ENCODE assay signal across 8 cellular contexts in genomic region chr3:70550723-70551319, GRCh38.
DNase-seq lines count a peak whose midpoint lies in the region; ATAC-seq, FAIRE-seq and TF ChIP-seq lines count a peak whose summit lies in the region.

No MANE protein-coding gene starts in this region.

- H4K20me1 ChIP-seq in GM12878 (ENCODE audit: control insufficient read depth, insufficient read depth): no peaks in the 10 kb centered on the region

- 10% methylated on average over 9 of the region's 9 CpGs for WGBS in GM12878 (ENCODE audit: insufficient coverage, insufficient replicate concordance, low lambda C conversion rate, missing lambda C conversion rate)

- RAD21 ChIA-PET in GM12878 (lab: Charles Lee; ENCODE audit: unreplicated experiment): interaction anchor here (0.6 to 1.5 kb wide), 9 partner anchors 100 to 1130 kb away, joined by 3 to 8 read pairs (median 4); no protein-coding TSS in a partner anchor

- FAIRE-seq in GM12878 (lab: Jason Lieb, UNC): no peak

- ATAC-seq in GM21367 (IDR thresholded peaks at IDR 0.05; ENCODE audit: unreplicated experiment): peak; percentile 85
- peak; percentile 93 for ATAC-seq in GM12878
- ATAC-seq in GM19023 (IDR thresholded peaks at IDR 0.05; ENCODE audit: unreplicated experiment): no peak

- SMC1A ChIA-PET in GM12878 (lab: Charles Lee; ENCODE audit: uncharacterized antibody, unreplicated experiment): interaction anchor here (0.9 to 1.5 kb wide), 4 partner anchors 18 to 1130 kb away, joined by 3 to 7 read pairs (median 4); no protein-coding TSS in a partner anchor

- no peak overlapping the region for H2AFZ ChIP-seq in GM12878 (ENCODE audit: control insufficient read depth, low read depth, low read length)

- H3K4me1 ChIP-seq in GM12878 (ENCODE audit: control insufficient read depth, insufficient read depth, low read length): no peaks in the 10 kb centered on the region

- TF ChIP-seq CTCF in GM12878 (IDR thresholded peaks at IDR 0.05 in 2 of 3, conservative IDR thresholded peaks at IDR 0.05 in 1 of 3; ENCODE audit: control insufficient read depth in 2 of 3, extremely low read depth in 1 of 3, insufficient read depth in 1 of 3, low read depth in 3 of 3, low read length in 3 of 3): peak; percentile 56 to 71 (median 57)

- CTCF ChIA-PET in GM12878 (lab: Yijun Ruan, JAX): interaction anchor here (0.6 to 2.9 kb wide), 21 partner anchors 9 to 1137 kb away, joined by 3 to 21 read pairs (median 5); no protein-coding TSS in a partner anchor

- TF ChIP-seq RAD21 in Ishikawa (IDR thresholded peaks at IDR 0.05; ENCODE audit: low read depth) (peak; percentile 75), GM12878 (IDR thresholded peaks at IDR 0.05; ENCODE audit: insufficient read depth, low read depth, low read length) (peak; percentile 67)

- H3K4me2 ChIP-seq in GM12878 (ENCODE audit: control insufficient read depth, insufficient read depth): no peak overlapping the region

- H3K9ac ChIP-seq in GM12878 (ENCODE audit: control insufficient read depth, insufficient read depth, low read length): no peak overlapping the region

- H3K4me3 ChIP-seq in GM12878: no peak overlapping the region

- DNase-seq in DMS53 (lab: John Stamatoyannopoulos, UW): peak; percentile 55
- DNase-seq in T-helper 9 cell: peak; percentile 70
- DNase-seq in GM12878 (ENCODE audit: low read depth, low spot score): no peak
- peak; percentile 78 for DNase-seq in left kidney (ENCODE audit: low read depth, low spot score)
- DNase-seq in stimulated activated CD8-positive, alpha-beta memory T cell treated with anti-CD3 and anti-CD28 coated beads, Interleukin-12 subunit alpha, Interleukin-12 subunit beta, amount 100 ng/mL, for 1 hour (ENCODE audit: low read depth): peak; percentile 62

- no peak for TF ChIP-seq POLR2A in GM12878 (IDR thresholded peaks at IDR 0.05; ENCODE audit: low read depth, low read length)

- POLR2A ChIA-PET in GM12878 (lab: Charles Lee): no interaction called here

- TF ChIP-seq EP300 in Ishikawa (IDR thresholded peaks at IDR 0.05; ENCODE audit: borderline replicate concordance) (no peak), GM12878 (IDR thresholded peaks at IDR 0.05; ENCODE audit: borderline replicate concordance in 1 of 2, control insufficient read depth in 1 of 2, low read depth in 2 of 2, low read length in 2 of 2) (no peak)

- intact Hi-C loops in GM12878 (cut with micrococcal nuclease; ENCODE audit: unreplicated experiment): loop anchor here (2.0 to 5.0 kb wide), 3 partner anchors 516 to 1102 kb away; no protein-coding TSS in a partner anchor

- no peak overlapping the region for H3K27ac ChIP-seq in GM12878 (ENCODE audit: control insufficient read depth, insufficient read depth)

- H3K27me3 ChIP-seq in GM12878 (replicated peaks in 1 of 2; ENCODE audit: control insufficient read depth in 2 of 2, insufficient read depth in 2 of 2, low read length in 1 of 2): no peaks in the 10 kb centered on the region

- no peaks in the 10 kb centered on the region for H3K79me2 ChIP-seq in GM12878 (ENCODE audit: control insufficient read depth, insufficient read depth, low read length)

- H3K36me3 ChIP-seq in GM12878 (ENCODE audit: control insufficient read depth in 2 of 2, insufficient read depth in 2 of 2, low read length in 1 of 2): no peaks in the 10 kb centered on the region

- in situ Hi-C loops in GM12878 (cut with MboI): loop anchor here (10.0 kb wide), 1 partner anchor 1104 kb away; no protein-coding TSS in a partner anchor

- no peaks in the 10 kb centered on the region for H3K9me3 ChIP-seq in GM12878 (replicated peaks; ENCODE audit: control insufficient read depth, insufficient read depth, low read length)

- no TSS peak for BruUV-seq in GM12878 (replicated peaks; lab: Mats Ljungman, UMichigan)

TF ChIP-seq in Ishikawa, 13 proteins besides CTCF, POLR2A, EP300 and RAD21:
- no peak for TF ChIP-seq EGR1 (IDR thresholded peaks at IDR 0.05)
- no peak for TF ChIP-seq NFIC (IDR thresholded peaks at IDR 0.05)
- TF ChIP-seq MAX (IDR thresholded peaks at IDR 0.05): no peak
- TF ChIP-seq USF1 (IDR thresholded peaks at IDR 0.05): no peak
- TF ChIP-seq TCF12 (IDR thresholded peaks at IDR 0.05; ENCODE audit: low read depth): no peak
- TF ChIP-seq REST (IDR thresholded peaks at IDR 0.05; ENCODE audit: low read depth): no peak
- no peak for TF ChIP-seq YY1 (IDR thresholded peaks at IDR 0.05; ENCODE audit: low read depth)
- TF ChIP-seq TEAD4 (IDR thresholded peaks at IDR 0.05): no peak
TF ChIP-seq in Ishikawa: peak in this region for 0.

TF ChIP-seq in GM12878, 131 proteins besides CTCF, POLR2A, EP300 and RAD21:
- TF ChIP-seq PBX3 (IDR thresholded peaks at IDR 0.05; ENCODE audit: insufficient replicate concordance, low read depth, low read length) (no peak), HDGF (IDR thresholded peaks at IDR 0.05) (no peak), SMC3 (IDR thresholded peaks at IDR 0.05; ENCODE audit: borderline replicate concordance, low read length) (peak; percentile 55; the same call in 1 of the 2 replicates), ZNF592 (IDR thresholded peaks at IDR 0.05) (no peak), BHLHE40 (IDR thresholded peaks at IDR 0.05; ENCODE audit: borderline replicate concordance in 1 of 2, low read depth in 2 of 2, low read length in 1 of 2) (peak in 1 of 2 experiments; percentile 31; a peak in 1 of 4 replicates), POLR2AphosphoS5 (IDR thresholded peaks at IDR 0.05; ENCODE audit: low read length) (no peak), BCLAF1 (IDR thresholded peaks at IDR 0.05) (no peak)
